In the genomic region with DNA sequence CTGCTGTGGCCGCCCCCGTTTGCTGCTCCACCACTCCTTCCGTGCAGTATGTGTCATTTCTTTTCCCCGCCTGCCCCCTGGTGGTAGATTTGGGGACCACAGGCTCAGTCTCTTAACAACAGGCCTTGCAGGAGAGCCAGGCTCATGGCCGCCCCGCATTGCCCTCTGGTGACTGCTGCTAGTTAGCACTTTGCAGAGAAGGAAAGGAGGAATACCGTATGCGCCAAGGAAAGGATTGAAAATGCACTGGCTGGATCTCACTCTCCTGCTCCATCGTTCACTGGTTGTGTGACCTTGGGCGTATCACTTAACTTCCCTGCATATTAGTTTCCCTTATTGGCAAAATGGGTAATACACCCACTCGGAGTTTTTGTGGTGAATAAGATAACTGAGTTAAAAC, we compare ENCODE assay signal across 8 cellular contexts. TPM values are rescaled to one million over a fixed set of nuclear protein-coding genes. Genes with fewer than 3 reads are reported as not detected.
DNase-seq lines count a peak whose midpoint lies in the region; ATAC-seq and TF ChIP-seq lines count a peak whose summit lies in the region.

No MANE protein-coding gene starts in this region.

- TF ChIP-seq CTCF in C4-2B (conservative IDR thresholded peaks at IDR 0.05) (peak; percentile 100), cardiac fibroblast (IDR thresholded peaks at IDR 0.05; ENCODE audit: low read depth, low read length) (peak; percentile 97), kidney epithelial cell (IDR thresholded peaks at IDR 0.05; ENCODE audit: insufficient read depth, low read length, poor library complexity, severe bottlenecking) (peak; percentile 99)

- peaks cover 6% of the 10 kb centered on the region for H3K27me3 ChIP-seq in kidney epithelial cell (ENCODE audit: control insufficient read depth, insufficient read depth, low read length)

- DNase-seq in NCI-H446 treated with DMSO at 0.1 percent for 48 hours (lab: John Stamatoyannopoulos, UW): peak; percentile 87
- DNase-seq in activated CD4-positive, CD25-positive, alpha-beta regulatory T cell (lab: John Stamatoyannopoulos, UW): peak; percentile 87 to 100 (median 95)
- peak; percentile 95 to 96 for DNase-seq in cardiac fibroblast (ENCODE audit: low read depth in 2 of 2)
- DNase-seq in kidney epithelial cell (ENCODE audit: low read depth): peak; percentile 64
- peak; percentile 92 for DNase-seq in stimulated activated CD4-positive, alpha-beta T cell treated with anti-CD3 and anti-CD28 coated beads, Interleukin-2, amount 100 ng/mL, for 4 hours (ENCODE audit: low read depth)

- H3K4me3 ChIP-seq in cardiac fibroblast (replicated peaks in 1 of 2; ENCODE audit: low read depth in 2 of 2, low read length in 2 of 2): no peak overlapping the region
- H3K4me3 ChIP-seq in kidney epithelial cell (ENCODE audit: low read depth, low read length): no peak overlapping the region

- peak; percentile 100 for ATAC-seq in GM19351 (IDR thresholded peaks at IDR 0.05; ENCODE audit: unreplicated experiment)
- ATAC-seq in HG03439 (IDR thresholded peaks at IDR 0.05; ENCODE audit: unreplicated experiment): peak; percentile 100

- no peaks in the 10 kb centered on the region for H3K36me3 ChIP-seq in kidney epithelial cell (ENCODE audit: control insufficient read depth, insufficient read depth, low read length)

- H3K27ac ChIP-seq in C4-2B: no peak overlapping the region

RNA-seq across cellular contexts. Expression of gene PXYLP1, which starts 39.3 kb away (rescaled TPM):
- total RNA-seq in kidney epithelial cell: 11.5 and 15.8 TPM in 2 replicates
